ENCODE assay signal across 25 cellular contexts in the genomic region with DNA sequence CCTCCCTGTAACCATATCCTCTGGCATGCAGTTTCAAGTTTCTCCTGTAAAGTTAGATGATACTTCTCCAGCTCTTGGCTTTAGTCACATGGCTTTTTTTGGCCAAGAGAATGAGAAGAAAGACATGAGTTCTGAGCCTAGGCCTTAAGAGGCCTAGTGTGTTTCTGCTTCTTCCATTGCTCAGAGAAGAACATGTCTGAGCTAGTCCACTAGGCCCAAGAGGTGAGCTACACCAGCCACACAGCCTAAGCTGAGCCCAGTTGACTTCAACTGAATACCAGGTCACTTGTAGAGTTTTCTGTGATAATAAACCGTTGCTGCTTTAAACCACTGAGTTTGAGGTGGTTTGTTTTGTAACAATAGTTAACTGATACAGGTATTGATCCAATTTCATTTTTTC. TPM values are rescaled to one million over a fixed set of nuclear protein-coding genes. Genes with fewer than 3 reads are reported as not detected.
"Had no signal": no experiment of that assay in that cellular context is flagged by ENCODE, and none has a peak within 500 bp of the region (broad histone marks: within the 10 kb centered on the region; RNA-seq: fewer than 3 reads in every experiment).

No MANE protein-coding gene starts in this region.

- H3K36me3 Mint-ChIP-seq: activated naive CD8-positive, alpha-beta T cell treated with anti-CD3 and anti-CD28 coated beads for 36 hours; mesothelial cell of epicardium; naive thymus-derived CD8-positive, alpha-beta T cell; neural progenitor cell; stimulated activated naive B cell treated with anti-CD40 and anti-IgM and Interleukin-4, amounts not matched to agents 10 μg/mL and 1 μg/mL and 100 μg/mL, for 72 hours had no signal

- H3K27me3 Mint-ChIP-seq: activated T-helper 17 cell treated with anti-CD3 and anti-CD28 coated beads, Interleukin-2, amount 50 U/mL, for 72 hours had no signal

- H3K27ac Mint-ChIP-seq: activated CD8-positive, alpha-beta T cell treated with anti-CD3 and anti-CD28 coated beads, Interleukin-2, amount 10 ng/mL, durations not matched to agents 7 days and 5 days; activated naive CD8-positive, alpha-beta T cell treated with anti-CD3 and anti-CD28 coated beads for 36 hours; activated T-helper 17 cell treated with anti-CD3 and anti-CD28 coated beads, Interleukin-2, amount 50 U/mL, for 72 hours; mesothelial cell of epicardium; naive thymus-derived CD8-positive, alpha-beta T cell; neural progenitor cell; stimulated activated naive B cell treated with anti-CD40 and anti-IgM and Interleukin-4, amounts not matched to agents 10 μg/mL and 1 μg/mL and 100 μg/mL, for 72 hours had no signal

- H3K4me1 ChIP-seq: esophagus muscularis mucosa, gastrocnemius medialis, left ventricle myocardium inferior, neural progenitor cell had no signal

- ATAC-seq: activated CD8-positive, alpha-beta T cell treated with anti-CD3 and anti-CD28 coated beads, Interleukin-2, amount 10 ng/mL, durations not matched to agents 7 days and 5 days; activated T-helper 17 cell treated with anti-CD3 and anti-CD28 coated beads, Interleukin-2, amount 50 U/mL, for 72 hours; gastrocnemius medialis; naive thymus-derived CD8-positive, alpha-beta T cell; sciatic nerve; stimulated activated naive B cell treated with anti-CD40 and anti-IgM and Interleukin-4, amounts not matched to agents 10 μg/mL and 1 μg/mL and 100 μg/mL, for 72 hours had no signal

- H3K4me3 ChIP-seq: cardiac muscle cell, esophagus muscularis mucosa, gastrocnemius medialis, left ventricle myocardium inferior, neural progenitor cell, thyroid gland had no signal

- H3K4me1 Mint-ChIP-seq: activated T-helper 17 cell treated with anti-CD3 and anti-CD28 coated beads, Interleukin-2, amount 50 U/mL, for 72 hours; neural progenitor cell; stimulated activated naive B cell treated with anti-CD40 and anti-IgM and Interleukin-4, amounts not matched to agents 10 μg/mL and 1 μg/mL and 100 μg/mL, for 72 hours had no signal

- H3K27me3 ChIP-seq: cardiac muscle cell, esophagus muscularis mucosa, gastrocnemius medialis, neural progenitor cell, thyroid gland had no signal

- H3K9ac ChIP-seq: neural progenitor cell had no signal

- H3K27ac ChIP-seq: cardiac muscle cell, esophagus muscularis mucosa, gastrocnemius medialis, left ventricle myocardium inferior, neural progenitor cell, thyroid gland, WERI-Rb-1 had no signal

- H3K4me3 Mint-ChIP-seq: activated CD8-positive, alpha-beta T cell treated with anti-CD3 and anti-CD28 coated beads, Interleukin-2, amount 10 ng/mL, durations not matched to agents 7 days and 5 days; activated naive CD8-positive, alpha-beta T cell treated with anti-CD3 and anti-CD28 coated beads for 36 hours; activated T-helper 17 cell treated with anti-CD3 and anti-CD28 coated beads, Interleukin-2, amount 50 U/mL, for 72 hours; mesothelial cell of epicardium; naive thymus-derived CD8-positive, alpha-beta T cell; neural progenitor cell; stimulated activated naive B cell treated with anti-CD40 and anti-IgM and Interleukin-4, amounts not matched to agents 10 μg/mL and 1 μg/mL and 100 μg/mL, for 72 hours had no signal

- H3K36me3 ChIP-seq: cardiac muscle cell, esophagus muscularis mucosa, gastrocnemius medialis, left ventricle myocardium inferior, neural progenitor cell, thyroid gland, WERI-Rb-1 had no signal

- H3K9me3 Mint-ChIP-seq: activated naive CD8-positive, alpha-beta T cell treated with anti-CD3 and anti-CD28 coated beads for 36 hours; neural progenitor cell had no signal

- FAIRE-seq: endometrium, small intestine, TTC549 had no signal

- H3K9me3 ChIP-seq: esophagus muscularis mucosa, gastrocnemius medialis, left ventricle myocardium inferior, thyroid gland had no signal

- H2AFZ ChIP-seq: neural progenitor cell had no signal

- DNase-seq: activated CD4-positive, alpha-beta T cell treated with anti-CD3 and anti-CD28 coated beads for 1 hour; activated CD4-positive, alpha-beta T cell treated with anti-CD3 and anti-CD28 coated beads, Interleukin-2, amount 50 U/mL, for 1 hour; activated CD8-positive, alpha-beta T cell treated with anti-CD3 and anti-CD28 coated beads, Interleukin-2, amount 10 ng/mL, durations not matched to agents 7 days and 5 days; activated naive CD8-positive, alpha-beta T cell treated with anti-CD3 and anti-CD28 coated beads for 36 hours; activated T-cell treated with anti-CD3 and anti-CD28 coated beads, Interleukin-2, amount 50 U/mL, for 1 hour; effector CD4-positive, alpha-beta T cell; gastrocnemius medialis; hippocampal formation; left ventricle myocardium inferior; naive thymus-derived CD8-positive, alpha-beta T cell; small intestine; stimulated activated CD4-positive, alpha-beta T cell treated with anti-CD3 and anti-CD28 coated beads, Interleukin-2, amount 100 ng/mL, for 48 hours; stimulated activated CD8-positive, alpha-beta memory T cell treated with anti-CD3 and anti-CD28 coated beads, Interleukin-4, amount 100 ng/mL, for 48 hours; stimulated activated naive B cell treated with anti-CD40 and anti-IgM and Interleukin-4, amounts not matched to agents 10 μg/mL and 1 μg/mL and 100 μg/mL, for 72 hours; T-helper 1 cell; thyroid gland; WERI-Rb-1 had no signal

- H3K4me2 ChIP-seq: neural progenitor cell had no signal

RNA-seq across cellular contexts. Expression of a gene that starts 19.9 kb away (rescaled TPM):
- total RNA-seq: activated CD8-positive, alpha-beta T cell treated with anti-CD3 and anti-CD28 coated beads, Interleukin-2, amount 10 ng/mL, durations not matched to agents 7 days and 5 days; activated naive CD8-positive, alpha-beta T cell treated with anti-CD3 and anti-CD28 coated beads for 36 hours; activated T-helper 17 cell treated with anti-CD3 and anti-CD28 coated beads, Interleukin-2, amount 50 U/mL, for 72 hours; naive thymus-derived CD8-positive, alpha-beta T cell had no signal
- polyA plus RNA-seq: naive thymus-derived CD8-positive, alpha-beta T cell had no signal
